ENCODE assay signal across 2 cellular contexts in the genomic region with DNA sequence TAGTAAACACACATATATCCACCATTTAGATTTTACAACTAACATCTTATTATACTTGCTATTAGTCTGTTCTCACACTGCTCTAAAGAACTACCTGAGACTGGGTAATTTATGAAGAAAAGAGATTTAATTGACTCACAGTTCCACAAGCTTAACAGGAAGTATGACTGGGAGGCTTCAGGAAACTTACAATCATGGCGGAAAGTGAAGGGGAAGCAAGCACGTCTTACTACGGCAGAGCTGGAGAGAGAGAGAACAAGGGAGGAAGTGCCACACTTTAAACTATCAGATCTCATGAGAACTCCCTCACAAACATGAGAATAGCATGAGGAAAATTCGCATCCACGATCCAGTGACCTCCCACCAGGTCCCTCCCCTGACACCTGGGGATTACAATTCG.
TF ChIP-seq lines count a peak whose summit lies in the region.

No MANE protein-coding gene starts in this region.

TF ChIP-seq in K562, 482 proteins besides CTCF, POLR2A, EP300 and RAD21:
- TF ChIP-seq RUNX1 (IDR thresholded peaks at IDR 0.05; ENCODE audit: low read depth), result no peak
- TF ChIP-seq ZKSCAN1 (IDR thresholded peaks at IDR 0.05; ENCODE audit: low read depth, low read length), result no peak
- no peak for TF ChIP-seq SRSF1 (IDR thresholded peaks at IDR 0.05; ENCODE audit: low read depth, low read length)
- no peak for TF ChIP-seq LCOR (CRISPR knock-in tag; IDR thresholded peaks at IDR 0.05)
- TF ChIP-seq TCFL5 (CRISPR knock-in tag; conservative IDR thresholded peaks at IDR 0.05), result no peak
- no peak for TF ChIP-seq ZNF134 (CRISPR knock-in tag; conservative IDR thresholded peaks at IDR 0.05)
- TF ChIP-seq, protein P1, sequence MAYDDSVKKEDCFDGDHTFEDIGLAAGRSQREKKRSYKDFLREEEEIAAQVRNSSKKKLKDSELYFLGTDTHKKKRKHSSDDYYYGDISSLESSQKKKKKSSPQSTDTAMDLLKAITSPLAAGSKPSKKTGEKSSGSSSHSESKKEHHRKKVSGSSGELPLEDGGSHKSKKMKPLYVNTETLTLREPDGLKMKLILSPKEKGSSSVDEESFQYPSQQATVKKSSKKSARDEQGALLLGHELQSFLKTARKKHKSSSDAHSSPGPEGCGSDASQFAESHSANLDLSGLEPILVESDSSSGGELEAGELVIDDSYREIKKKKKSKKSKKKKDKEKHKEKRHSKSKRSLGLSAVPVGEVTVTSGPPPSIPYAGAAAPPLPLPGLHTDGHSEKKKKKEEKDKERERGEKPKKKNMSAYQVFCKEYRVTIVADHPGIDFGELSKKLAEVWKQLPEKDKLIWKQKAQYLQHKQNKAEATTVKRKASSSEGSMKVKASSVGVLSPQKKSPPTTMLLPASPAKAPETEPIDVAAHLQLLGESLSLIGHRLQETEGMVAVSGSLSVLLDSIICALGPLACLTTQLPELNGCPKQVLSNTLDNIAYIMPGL (CRISPR knock-in tag; IDR thresholded peaks at IDR 0.05), result no peak
- no peak for TF ChIP-seq CTBP1 (IDR thresholded peaks at IDR 0.05; ENCODE audit: borderline replicate concordance)
- no peak for TF ChIP-seq CBX2 (IDR thresholded peaks at IDR 0.05; ENCODE audit: insufficient read depth, low read length, poor library complexity, severe bottlenecking)
- TF ChIP-seq CEBPG (CRISPR knock-in tag; IDR thresholded peaks at IDR 0.05), result no peak
- no peak for TF ChIP-seq CEBPG (tag; conservative IDR thresholded peaks at IDR 0.05 in 1 of 2, IDR thresholded peaks at IDR 0.05 in 1 of 2)
- TF ChIP-seq CBX5 (IDR thresholded peaks at IDR 0.05; ENCODE audit: borderline replicate concordance, low read depth), result no peak
- TF ChIP-seq, protein P2, sequence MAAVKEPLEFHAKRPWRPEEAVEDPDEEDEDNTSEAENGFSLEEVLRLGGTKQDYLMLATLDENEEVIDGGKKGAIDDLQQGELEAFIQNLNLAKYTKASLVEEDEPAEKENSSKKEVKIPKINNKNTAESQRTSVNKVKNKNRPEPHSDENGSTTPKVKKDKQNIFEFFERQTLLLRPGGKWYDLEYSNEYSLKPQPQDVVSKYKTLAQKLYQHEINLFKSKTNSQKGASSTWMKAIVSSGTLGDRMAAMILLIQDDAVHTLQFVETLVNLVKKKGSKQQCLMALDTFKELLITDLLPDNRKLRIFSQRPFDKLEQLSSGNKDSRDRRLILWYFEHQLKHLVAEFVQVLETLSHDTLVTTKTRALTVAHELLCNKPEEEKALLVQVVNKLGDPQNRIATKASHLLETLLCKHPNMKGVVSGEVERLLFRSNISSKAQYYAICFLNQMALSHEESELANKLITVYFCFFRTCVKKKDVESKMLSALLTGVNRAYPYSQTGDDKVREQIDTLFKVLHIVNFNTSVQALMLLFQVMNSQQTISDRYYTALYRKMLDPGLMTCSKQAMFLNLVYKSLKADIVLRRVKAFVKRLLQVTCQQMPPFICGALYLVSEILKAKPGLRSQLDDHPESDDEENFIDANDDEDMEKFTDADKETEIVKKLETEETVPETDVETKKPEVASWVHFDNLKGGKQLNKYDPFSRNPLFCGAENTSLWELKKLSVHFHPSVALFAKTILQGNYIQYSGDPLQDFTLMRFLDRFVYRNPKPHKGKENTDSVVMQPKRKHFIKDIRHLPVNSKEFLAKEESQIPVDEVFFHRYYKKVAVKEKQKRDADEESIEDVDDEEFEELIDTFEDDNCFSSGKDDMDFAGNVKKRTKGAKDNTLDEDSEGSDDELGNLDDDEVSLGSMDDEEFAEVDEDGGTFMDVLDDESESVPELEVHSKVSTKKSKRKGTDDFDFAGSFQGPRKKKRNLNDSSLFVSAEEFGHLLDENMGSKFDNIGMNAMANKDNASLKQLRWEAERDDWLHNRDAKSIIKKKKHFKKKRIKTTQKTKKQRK (IDR thresholded peaks at IDR 0.05; ENCODE audit: borderline replicate concordance, low read depth, low read length), result no peak
- TF ChIP-seq, protein P3, sequence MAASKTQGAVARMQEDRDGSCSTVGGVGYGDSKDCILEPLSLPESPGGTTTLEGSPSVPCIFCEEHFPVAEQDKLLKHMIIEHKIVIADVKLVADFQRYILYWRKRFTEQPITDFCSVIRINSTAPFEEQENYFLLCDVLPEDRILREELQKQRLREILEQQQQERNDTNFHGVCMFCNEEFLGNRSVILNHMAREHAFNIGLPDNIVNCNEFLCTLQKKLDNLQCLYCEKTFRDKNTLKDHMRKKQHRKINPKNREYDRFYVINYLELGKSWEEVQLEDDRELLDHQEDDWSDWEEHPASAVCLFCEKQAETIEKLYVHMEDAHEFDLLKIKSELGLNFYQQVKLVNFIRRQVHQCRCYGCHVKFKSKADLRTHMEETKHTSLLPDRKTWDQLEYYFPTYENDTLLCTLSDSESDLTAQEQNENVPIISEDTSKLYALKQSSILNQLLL (CRISPR knock-in tag; IDR thresholded peaks at IDR 0.05; ENCODE audit: borderline replicate concordance), result no peak
- TF ChIP-seq HOXB6 (CRISPR knock-in tag; IDR thresholded peaks at IDR 0.05; ENCODE audit: borderline replicate concordance), result no peak

TF ChIP-seq in endothelial cell of umbilical vein, 7 proteins besides CTCF, POLR2A, EP300 and RAD21:
- no peak for TF ChIP-seq EZH2 (IDR thresholded peaks at IDR 0.05; ENCODE audit: borderline replicate concordance, low read depth, low read length, severe bottlenecking)
- TF ChIP-seq POLR2AphosphoS5 (IDR thresholded peaks at IDR 0.05; ENCODE audit: insufficient read depth, low read depth, low read length), result no peak
- no peak for TF ChIP-seq MYC (IDR thresholded peaks at IDR 0.05; ENCODE audit: low read depth, low read length)
- TF ChIP-seq, protein P4, sequence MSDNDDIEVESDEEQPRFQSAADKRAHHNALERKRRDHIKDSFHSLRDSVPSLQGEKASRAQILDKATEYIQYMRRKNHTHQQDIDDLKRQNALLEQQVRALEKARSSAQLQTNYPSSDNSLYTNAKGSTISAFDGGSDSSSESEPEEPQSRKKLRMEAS (IDR thresholded peaks at IDR 0.05; ENCODE audit: insufficient read depth, insufficient read length), result no peak
- TF ChIP-seq FOS (IDR thresholded peaks at IDR 0.05; ENCODE audit: borderline replicate concordance, insufficient read depth, low read length), result no peak
- no peak for TF ChIP-seq GATA2 (IDR thresholded peaks at IDR 0.05; ENCODE audit: insufficient read depth, insufficient read length, low read depth, low read length)
- TF ChIP-seq JUN (IDR thresholded peaks at IDR 0.05; ENCODE audit: borderline replicate concordance, insufficient read depth, insufficient read length, low read depth), result no peak
